ENCODE assay signal across 8 cellular contexts in the genomic region with DNA sequence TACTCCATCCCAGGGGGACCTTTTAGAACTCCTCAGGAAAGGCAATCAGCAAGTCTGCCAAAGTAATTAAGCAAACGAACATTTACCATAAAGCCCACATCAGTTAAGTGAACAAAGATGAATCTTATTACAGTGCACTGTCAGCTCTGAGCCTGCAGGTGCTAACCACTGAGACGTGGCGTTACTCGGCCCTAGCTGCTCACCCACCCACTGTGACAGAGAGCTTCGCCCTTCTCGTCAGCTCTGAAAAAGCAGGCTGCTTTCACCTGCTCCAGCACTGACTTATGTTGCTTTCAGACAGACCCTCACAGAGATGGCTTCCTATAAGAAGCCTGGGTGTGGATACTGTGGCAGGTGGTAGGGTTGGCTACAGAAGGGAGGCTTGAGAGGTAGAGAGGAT. TPM values are rescaled to one million over a fixed set of nuclear protein-coding genes. Genes with fewer than 3 reads are reported as not detected.
DNase-seq lines count a peak whose midpoint lies in the region; ATAC-seq and TF ChIP-seq lines count a peak whose summit lies in the region.

No MANE protein-coding gene starts in this region.

- BruUV-seq in PC-9 (replicated peaks; lab: Mats Ljungman, UMichigan): no TSS peak

- H3K4me2 ChIP-seq in PC-9: no peak overlapping the region

- no peak overlapping the region for H3K4me3 Mint-ChIP-seq in stimulated activated effector memory CD8-positive, alpha-beta T cell treated with anti-CD3 and anti-CD28 coated beads, Interleukin-12 subunit alpha, Interleukin-12 subunit beta, amount 100 ng/mL, for 72 hours

- no peaks in the 10 kb centered on the region for H3K79me2 ChIP-seq in PC-9 (ENCODE audit: low read depth)

- POLR2A ChIA-PET in PC-9 (lab: Charles Lee; ENCODE audit: unreplicated experiment): no interaction called here

- H3K27me3 ChIP-seq in PC-9 (ENCODE audit: insufficient read depth, low read depth): no peaks in the 10 kb centered on the region

- H4K20me1 ChIP-seq in PC-9 (ENCODE audit: insufficient read depth): no peaks in the 10 kb centered on the region

- no peak overlapping the region for H3K27ac ChIP-seq in PC-9

- intact Hi-C loops in PC-9 (cut with micrococcal nuclease; ENCODE audit: unreplicated experiment): no loop called here

- H3K4me1 Mint-ChIP-seq in stimulated activated effector memory CD8-positive, alpha-beta T cell treated with anti-CD3 and anti-CD28 coated beads, Interleukin-12 subunit alpha, Interleukin-12 subunit beta, amount 100 ng/mL, for 72 hours: peaks cover 13% of the 10 kb centered on the region

- H2AFZ ChIP-seq in PC-9: no peak overlapping the region

- TF ChIP-seq CTCF in PC-9 (conservative IDR thresholded peaks at IDR 0.05): no peak

- no peaks in the 10 kb centered on the region for H3K9me3 Mint-ChIP-seq in stimulated activated effector memory CD8-positive, alpha-beta T cell treated with anti-CD3 and anti-CD28 coated beads, Interleukin-12 subunit alpha, Interleukin-12 subunit beta, amount 100 ng/mL, for 72 hours

- peak; percentile 54 to 60 for ATAC-seq in activated CD4-positive, CD25-positive, alpha-beta regulatory T cell treated with anti-CD3 and anti-CD28 coated beads, Interleukin-2, amount 50 U/mL, for 24 hours
- peak; percentile 61 for ATAC-seq in HG02623 (IDR thresholded peaks at IDR 0.05; ENCODE audit: unreplicated experiment)
- peak; percentile 55 for ATAC-seq in stimulated activated effector memory CD8-positive, alpha-beta T cell treated with anti-CD3 and anti-CD28 coated beads, Interleukin-12 subunit alpha, Interleukin-12 subunit beta, amount 100 ng/mL, for 72 hours

- CTCF ChIA-PET in PC-9 (lab: Charles Lee): no interaction called here

- no peak for DNase-seq in activated CD4-positive, CD25-positive, alpha-beta regulatory T cell treated with anti-CD3 and anti-CD28 coated beads, Interleukin-2, amount 50 U/mL, for 72 hours
- DNase-seq in NCI-H128 (lab: John Stamatoyannopoulos, UW; ENCODE audit: unreplicated experiment) (peak; percentile 50), GDM1 (lab: John Stamatoyannopoulos, UW) (no peak), PC-9 (no peak)
- DNase-seq in stimulated activated effector memory CD8-positive, alpha-beta T cell treated with anti-CD3 and anti-CD28 coated beads, Interleukin-12 subunit alpha, Interleukin-12 subunit beta, amount 100 ng/mL, for 72 hours (ENCODE audit: low spot score in 2 of 2): no peak
- DNase-seq in stimulated activated CD4-positive, alpha-beta T cell treated with anti-CD3 and anti-CD28 coated beads, Interleukin-15, amount 100 ng/mL, for 24 hours: no peak

- no peak overlapping the region for H3K27ac Mint-ChIP-seq in stimulated activated effector memory CD8-positive, alpha-beta T cell treated with anti-CD3 and anti-CD28 coated beads, Interleukin-12 subunit alpha, Interleukin-12 subunit beta, amount 100 ng/mL, for 72 hours

- H3K9me2 ChIP-seq in PC-9 (ENCODE audit: insufficient read depth): no peaks in the 10 kb centered on the region

- H3K36me3 Mint-ChIP-seq in stimulated activated effector memory CD8-positive, alpha-beta T cell treated with anti-CD3 and anti-CD28 coated beads, Interleukin-12 subunit alpha, Interleukin-12 subunit beta, amount 100 ng/mL, for 72 hours: peaks cover 6% of the 10 kb centered on the region

- H3K9me3 ChIP-seq in PC-9 (ENCODE audit: insufficient read depth, low read depth): no peaks in the 10 kb centered on the region

- H3F3A ChIP-seq in PC-9 (ENCODE audit: insufficient read depth, low read depth): no peaks in the 10 kb centered on the region

- no peak overlapping the region for H3K4me3 ChIP-seq in PC-9

- H3K4me1 ChIP-seq in PC-9 (replicated peaks; ENCODE audit: insufficient read depth): no peaks in the 10 kb centered on the region

- no peaks in the 10 kb centered on the region for H3K36me3 ChIP-seq in PC-9 (ENCODE audit: low read depth)

RNA-seq across cellular contexts. Expression of gene KCNIP2, which starts 57.7 kb away (rescaled TPM):
- total RNA-seq in PC-9 (2021): 4.0 and 5.1 TPM in 2 replicates
